23 cellular contexts compared by ENCODE assay signal in genomic region chr5:162699361-162699760, GRCh38.
"Had no signal": no experiment of that assay in that cellular context is flagged by ENCODE, and none has a peak within 500 bp of the region (broad histone marks: within the 10 kb centered on the region; RNA-seq: fewer than 3 reads in every experiment).

No MANE protein-coding gene starts in this region.

- H3K27me3 ChIP-seq: esophagus squamous epithelium, pancreas, uterus had no signal

- H3K4me1 ChIP-seq: esophagus squamous epithelium, pancreas, prostate gland, uterus had no signal

- DNase-seq: activated B cell treated with CpG ODN at 0.5 μM for 24 hours; activated CD4-positive, alpha-beta T cell treated with anti-CD3 and anti-CD28 coated beads, Interleukin-2, amount 50 U/mL, for 1 hour; activated CD8-positive, alpha-beta T cell treated with anti-CD3 and anti-CD28 coated beads for 36 hours; activated gamma-delta T cell treated with Interleukin-2 at 50 U/mL for 16 hours; activated naive CD4-positive, alpha-beta T cell treated with anti-CD3 and anti-CD28 coated beads, Interleukin-2, amount 50 U/mL, for 16 hours; activated T-cell treated with anti-CD3 and anti-CD28 coated beads, Interleukin-2, amount 50 U/mL, for 4 hours; amygdala; esophagus squamous epithelium; islet precursor cell; left colon; naive B cell; nephron progenitor cell; pancreas; retina; stimulated activated CD4-positive, alpha-beta T cell treated with anti-CD3 and anti-CD28 coated beads, Interleukin-4, amount 100 ng/mL, for 24 hours; stimulated activated naive CD8-positive, alpha-beta T cell treated with anti-CD3 and anti-CD28 coated beads, Interleukin-15, amount 100 ng/mL, for 72 hours; substantia nigra; T1000; uterus had no signal

- H3K36me3 ChIP-seq: esophagus squamous epithelium, pancreas, prostate gland, uterus had no signal

- H3K4me3 ChIP-seq: esophagus squamous epithelium, pancreas, prostate gland, skin epidermis, uterus had no signal

- H3K27ac ChIP-seq: epithelial cell of prostate, esophagus squamous epithelium, pancreas, prostate gland, skin epidermis, uterus had no signal

- H3K9me3 ChIP-seq: esophagus squamous epithelium, pancreas, prostate gland, uterus had no signal

- FAIRE-seq: bronchial epithelial cell, pancreas had no signal
